In the genomic region with DNA sequence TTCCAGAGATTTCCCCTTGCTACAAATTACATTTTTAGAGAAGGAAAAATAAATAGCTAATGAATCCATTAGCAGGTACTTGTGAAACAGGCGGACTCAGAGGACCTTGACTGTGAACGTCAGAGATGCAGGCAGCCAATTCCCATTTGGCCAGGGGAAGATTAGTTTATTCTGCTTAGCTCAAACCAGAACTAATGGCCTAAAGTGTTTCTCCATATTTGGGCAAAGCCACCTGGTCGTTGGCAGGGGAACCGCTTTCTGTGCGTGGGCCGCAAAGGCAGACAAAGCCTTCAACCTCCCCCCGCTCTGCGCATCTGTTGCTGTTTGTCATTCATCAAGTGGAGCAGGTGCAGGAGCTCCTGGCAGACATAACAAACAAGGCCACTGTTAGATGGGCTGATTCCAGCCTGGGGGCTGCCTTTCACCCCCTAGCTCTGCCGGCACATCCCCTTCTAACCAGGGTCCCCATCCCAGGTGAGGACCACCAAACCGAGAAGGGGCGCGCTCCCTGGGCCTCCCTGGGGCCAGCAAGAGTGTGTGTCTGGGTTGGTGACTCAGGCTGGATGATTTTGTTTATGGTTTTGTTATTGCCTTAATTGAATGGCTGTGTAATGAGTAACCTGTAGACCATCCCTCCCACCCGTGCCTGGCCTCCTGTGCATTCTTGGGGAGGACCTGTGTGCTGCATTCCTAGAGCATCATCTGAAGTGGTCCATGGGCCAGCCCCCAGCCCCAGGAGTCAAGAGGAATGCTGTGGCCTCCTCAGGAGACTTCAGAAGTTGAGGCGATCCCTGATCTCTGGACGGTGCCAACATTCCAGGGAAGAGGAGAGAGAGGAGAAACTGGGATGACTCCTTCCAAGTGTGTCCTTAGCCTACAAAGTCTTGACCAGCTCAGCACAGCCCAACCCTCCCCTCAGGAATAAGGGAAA, we compare ENCODE assay signal across 10 cellular contexts. TPM values are rescaled to one million over a fixed set of nuclear protein-coding genes. Genes with fewer than 3 reads are reported as not detected.
DNase-seq lines count a peak whose midpoint lies in the region; ATAC-seq and TF ChIP-seq lines count a peak whose summit lies in the region.
"Had no signal": no experiment of that assay in that cellular context is flagged by ENCODE, and none has a peak within 500 bp of the region (broad histone marks: within the 10 kb centered on the region; RNA-seq: fewer than 3 reads in every experiment).

No MANE protein-coding gene starts in this region.

- peaks cover 4% of the 10 kb centered on the region for H3K27me3 Mint-ChIP-seq in endodermal cell (ENCODE audit: insufficient read depth)
- peaks cover 23% of the 10 kb centered on the region for H3K27me3 Mint-ChIP-seq in stimulated activated memory B cell treated with anti-CD40 and anti-IgM and Interleukin-4, amounts not matched to agents 10 μg/mL and 1 μg/mL and 100 μg/mL, for 72 hours

- H3K27me3 ChIP-seq in endodermal cell (ENCODE audit: control insufficient read depth, insufficient read depth, low read length, poor library complexity, severe bottlenecking) (no peaks in the 10 kb centered on the region), gastrocnemius medialis (no peaks in the 10 kb centered on the region)
- H3K27me3 ChIP-seq: suprapubic skin had no signal

- H3K36me3 ChIP-seq in endodermal cell (ENCODE audit: control insufficient read depth, insufficient read depth, low read length) (no peaks in the 10 kb centered on the region), gastrocnemius medialis (no peaks in the 10 kb centered on the region)
- H3K36me3 ChIP-seq: suprapubic skin had no signal

- DNase-seq in GM13976 (ENCODE audit: low spot score), result peak; percentile 60
- DNase-seq in NCI-H510A (lab: John Stamatoyannopoulos, UW), result peak; percentile 86
- DNase-seq in endodermal cell, result no peak
- DNase-seq in gastrocnemius medialis, result peak; percentile 59 to 85
- no peak for DNase-seq in amniotic stem cell (lab: John Stamatoyannopoulos, UW)

- in situ Hi-C loops in GM13976 (cut with MboI; ENCODE audit: low sequenced_read_pairs, unreplicated experiment) (no loop called here), gastrocnemius medialis (cut with MboI; ENCODE audit: low sequenced_read_pairs in 4 of 4) (no loop called here)

- intact Hi-C loops in gastrocnemius medialis (cut with DNase I; ENCODE audit: low total_unique reads), result no loop called here

- H3K4me3 ChIP-seq in endodermal cell (ENCODE audit: low read length), result no peak overlapping the region
- peak overlapping the region in 1 of 4 donors; percentile 5 for H3K4me3 ChIP-seq in gastrocnemius medialis
- H3K4me3 ChIP-seq: PC-9, suprapubic skin had no signal

- H3K27ac ChIP-seq in endodermal cell (ENCODE audit: low read depth, low read length) (peak overlapping the region; percentile 86), gastrocnemius medialis (peak overlapping the region; percentile 53 to 78 (median 70))
- H3K27ac ChIP-seq: PC-9, suprapubic skin had no signal

- H3K9ac ChIP-seq in endodermal cell (ENCODE audit: extremely low read depth, low read length, poor library complexity, severe bottlenecking), result no peak overlapping the region

- H3K27ac Mint-ChIP-seq in endodermal cell, result no peak overlapping the region
- no peak overlapping the region for H3K27ac Mint-ChIP-seq in stimulated activated memory B cell treated with anti-CD40 and anti-IgM and Interleukin-4, amounts not matched to agents 10 μg/mL and 1 μg/mL and 100 μg/mL, for 72 hours

- WGBS in endodermal cell (ENCODE audit: insufficient coverage in 1 of 2, insufficient read length in 1 of 2), 2 experiments, result 80 to 87% methylated on average over 14 to 15 of the region's 15 CpGs

- TF ChIP-seq POLR2A in gastrocnemius medialis (IDR thresholded peaks at IDR 0.05), result no peak

- H3K4me3 Mint-ChIP-seq in endodermal cell, result no peak overlapping the region
- no peak overlapping the region for H3K4me3 Mint-ChIP-seq in stimulated activated memory B cell treated with anti-CD40 and anti-IgM and Interleukin-4, amounts not matched to agents 10 μg/mL and 1 μg/mL and 100 μg/mL, for 72 hours

- H3K4me1 ChIP-seq in endodermal cell (ENCODE audit: control insufficient read depth, insufficient read depth, low read length), result no peaks in the 10 kb centered on the region
- peaks cover 32 to 53% of the 10 kb centered on the region in 2 donors for H3K4me1 ChIP-seq in gastrocnemius medialis

- no peaks in the 10 kb centered on the region for H3K36me3 Mint-ChIP-seq in endodermal cell (ENCODE audit: low read depth)
- no peaks in the 10 kb centered on the region for H3K36me3 Mint-ChIP-seq in stimulated activated memory B cell treated with anti-CD40 and anti-IgM and Interleukin-4, amounts not matched to agents 10 μg/mL and 1 μg/mL and 100 μg/mL, for 72 hours

- H3K4me1 Mint-ChIP-seq in endodermal cell, result peaks cover 4% of the 10 kb centered on the region
- no peaks in the 10 kb centered on the region for H3K4me1 Mint-ChIP-seq in stimulated activated memory B cell treated with anti-CD40 and anti-IgM and Interleukin-4, amounts not matched to agents 10 μg/mL and 1 μg/mL and 100 μg/mL, for 72 hours

- peaks cover under 1% of the 10 kb centered on the region for H3K9me3 Mint-ChIP-seq in endodermal cell
- H3K9me3 Mint-ChIP-seq in stimulated activated memory B cell treated with anti-CD40 and anti-IgM and Interleukin-4, amounts not matched to agents 10 μg/mL and 1 μg/mL and 100 μg/mL, for 72 hours, result no peaks in the 10 kb centered on the region

- ATAC-seq in HG02981 (IDR thresholded peaks at IDR 0.05; ENCODE audit: unreplicated experiment) (peak; percentile 65), gastrocnemius medialis (peak; percentile 69 to 80), GM18520 (IDR thresholded peaks at IDR 0.05; ENCODE audit: unreplicated experiment) (no peak)
- ATAC-seq in stimulated activated memory B cell treated with anti-CD40 and anti-IgM and Interleukin-4, amounts not matched to agents 10 μg/mL and 1 μg/mL and 100 μg/mL, for 72 hours, result no peak

- no peaks in the 10 kb centered on the region for H3K9me3 ChIP-seq in endodermal cell (ENCODE audit: control insufficient read depth, low read length)
- no peaks in the 10 kb centered on the region for H3K9me3 ChIP-seq in gastrocnemius medialis
- H3K9me3 ChIP-seq: suprapubic skin had no signal

- TF ChIP-seq CTCF in GM13976 (IDR thresholded peaks at IDR 0.05; ENCODE audit: borderline replicate concordance, control extremely low read depth, extremely low read depth, insufficient read depth, missing control alignments), result no peak
- TF ChIP-seq CTCF in endodermal cell (conservative IDR thresholded peaks at IDR 0.05), result no peak
- no peak for TF ChIP-seq CTCF in gastrocnemius medialis (IDR thresholded peaks at IDR 0.05 in 4 of 5, conservative IDR thresholded peaks at IDR 0.05 in 1 of 5)

RNA-seq across cellular contexts. Expression of a gene that starts 14.5 kb away (rescaled TPM):
- total RNA-seq in endodermal cell, result not detected
- polyA plus RNA-seq in endodermal cell (2013, experiment 1 of 2), result 0.32 TPM
- 0.33 TPM for polyA plus RNA-seq in endodermal cell (2013, experiment 2 of 2)
- not detected for total RNA-seq in gastrocnemius medialis
- total RNA-seq: PC-9, suprapubic skin had no signal

RNA-seq across cellular contexts. Expression of a gene that starts 21.2 kb away (rescaled TPM):
- total RNA-seq in endodermal cell (not detected), gastrocnemius medialis (not detected)
- polyA plus RNA-seq in endodermal cell (2013, experiment 1 of 2), result not detected
- not detected for polyA plus RNA-seq in endodermal cell (2013, experiment 2 of 2)
- total RNA-seq: PC-9 had no signal

Comparison
In these comparisons a context has a peak if more than half of its experiments do, and no peak if none do; other contexts are left out.
1. DNase-seq: peak in GM13976 (single experiment), NCI-H510A (single experiment) and gastrocnemius medialis (2 of 2); none in endodermal cell (single experiment) and amniotic stem cell (single experiment).
2. ATAC-seq: peak in HG02981 (single experiment) and gastrocnemius medialis (2 of 2); none in stimulated activated memory B cell treated with anti-CD40 and anti-IgM and Interleukin-4, amounts not matched to agents 10 μg/mL and 1 μg/mL and 100 μg/mL, for 72 hours (single experiment) and GM18520 (single experiment).